ENCODE assay signal across 20 cellular contexts in the genomic region with DNA sequence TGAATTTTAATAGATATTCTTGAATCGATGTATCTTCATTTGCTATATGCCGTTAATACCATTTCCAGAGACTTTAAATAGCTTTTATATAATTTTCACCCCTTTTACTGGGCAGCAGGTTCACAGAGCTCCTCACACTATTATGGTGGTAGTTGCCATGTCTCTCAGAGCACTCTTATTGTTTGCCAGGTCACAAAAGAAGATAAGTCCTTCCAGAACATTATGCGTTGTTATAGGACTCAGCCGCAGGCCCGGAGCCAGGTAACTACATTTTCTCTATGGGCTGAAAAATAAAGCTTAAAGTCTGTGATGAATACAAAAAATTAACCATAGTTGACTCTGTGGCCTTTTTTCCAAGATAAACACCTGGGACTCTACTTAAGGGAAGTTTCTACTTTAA.
"Had no signal": no experiment of that assay in that cellular context is flagged by ENCODE, and none has a peak within 500 bp of the region (broad histone marks: within the 10 kb centered on the region; RNA-seq: fewer than 3 reads in every experiment).

No MANE protein-coding gene starts in this region.

- H3K9me3 ChIP-seq: adrenal gland had no signal

- H3K4me3 ChIP-seq: adrenal gland had no signal

- H3K4me1 ChIP-seq: adrenal gland had no signal

- H3K27me3 ChIP-seq: adrenal gland had no signal

- H3K4me1 Mint-ChIP-seq: activated B cell treated with CpG ODN at 0.5 μM for 24 hours had no signal

- DNase-seq: activated B cell treated with CpG ODN at 0.5 μM for 24 hours; activated CD8-positive, alpha-beta memory T cell treated with anti-CD3 and anti-CD28 coated beads, Interleukin-2, amount 10 ng/mL, durations not matched to agents 7 days and 5 days; activated effector memory CD4-positive, alpha-beta T cell treated with anti-CD3 and anti-CD28 coated beads, Interleukin-2, amount 50 U/mL, for 16 hours; activated naive CD8-positive, alpha-beta T cell treated with anti-CD3 and anti-CD28 coated beads for 36 hours; activated T-cell treated with anti-CD3 and anti-CD28 coated beads, Interleukin-2, amount 50 U/mL, for 24 hours; adrenal gland; anterior cingulate cortex; cerebellar nuclear complex; KG1; NCI-H1048; NCI-H146; NCI-H187 treated with DMSO at 0.1 percent for 48 hours; NCI-H2081 treated with DMSO at 0.1 percent for 48 hours; NCI-H446; NCI-H524; PC-3; SHP77 treated with DMSO at 0.1 percent for 48 hours; T-helper 2 cell; T1000 had no signal

- H3K27ac ChIP-seq: adrenal gland had no signal

- H3K9me3 Mint-ChIP-seq: activated B cell treated with CpG ODN at 0.5 μM for 24 hours had no signal

- H3K4me3 Mint-ChIP-seq: activated B cell treated with CpG ODN at 0.5 μM for 24 hours; activated CD8-positive, alpha-beta memory T cell treated with anti-CD3 and anti-CD28 coated beads, Interleukin-2, amount 10 ng/mL, durations not matched to agents 7 days and 5 days; activated naive CD8-positive, alpha-beta T cell treated with anti-CD3 and anti-CD28 coated beads for 36 hours; activated T-cell treated with anti-CD3 and anti-CD28 coated beads, Interleukin-2, amount 50 U/mL, for 24 hours; activated T-helper 1 cell treated with anti-CD3 and anti-CD28 coated beads, Interleukin-12 subunit alpha, Interleukin-12 subunit beta, Interleukin-2, Interleukin-4 antibody, amounts not matched to agents 30 ng/mL and 10 ng/mL and 1 ng/mL, durations not matched to agents 14 hours and 24 hours and 36 hours had no signal

- H3K27me3 Mint-ChIP-seq: activated B cell treated with CpG ODN at 0.5 μM for 24 hours; activated CD8-positive, alpha-beta memory T cell treated with anti-CD3 and anti-CD28 coated beads, Interleukin-2, amount 10 ng/mL, durations not matched to agents 7 days and 5 days; activated naive CD8-positive, alpha-beta T cell treated with anti-CD3 and anti-CD28 coated beads for 36 hours; activated T-cell treated with anti-CD3 and anti-CD28 coated beads, Interleukin-2, amount 50 U/mL, for 24 hours had no signal

- H3K27ac Mint-ChIP-seq: activated B cell treated with CpG ODN at 0.5 μM for 24 hours had no signal

- ATAC-seq: activated CD8-positive, alpha-beta memory T cell treated with anti-CD3 and anti-CD28 coated beads, Interleukin-2, amount 10 ng/mL, durations not matched to agents 7 days and 5 days; PC-3 had no signal
